23 cellular contexts compared by ENCODE assay signal in the genomic region with DNA sequence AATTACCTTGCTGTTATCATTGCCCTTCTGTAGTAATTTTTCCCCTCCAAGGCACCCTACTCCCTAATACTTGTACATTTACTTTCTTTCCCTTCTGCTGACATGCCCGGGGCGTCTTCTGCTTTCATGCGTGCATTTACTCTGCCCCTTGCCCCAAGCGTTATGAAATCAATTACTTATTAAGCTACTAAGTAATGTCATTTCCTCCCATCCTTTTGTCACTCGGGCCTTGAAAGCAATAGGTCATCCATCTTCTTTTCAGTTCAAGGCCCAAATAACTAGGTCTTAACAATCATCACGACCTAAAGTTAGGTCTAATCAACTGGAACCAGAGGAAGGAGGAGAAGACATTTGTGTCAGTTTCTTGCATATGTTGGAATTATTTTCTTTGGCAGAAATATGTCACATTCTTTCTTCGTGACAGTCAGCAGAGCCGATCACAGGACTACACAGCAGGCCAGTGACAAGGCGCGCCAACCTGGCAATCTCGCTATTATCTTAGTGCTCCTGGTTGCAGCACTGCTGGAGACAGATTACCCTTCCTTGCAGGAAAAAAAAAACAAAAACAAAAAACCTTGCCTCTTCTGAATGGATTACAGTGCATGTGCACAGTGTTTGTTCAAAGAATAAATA.
DNase-seq lines count a peak whose midpoint lies in the region; ATAC-seq and TF ChIP-seq lines count a peak whose summit lies in the region.
"Had no signal": no experiment of that assay in that cellular context is flagged by ENCODE, and none has a peak within 500 bp of the region (broad histone marks: within the 10 kb centered on the region; RNA-seq: fewer than 3 reads in every experiment).

No MANE protein-coding gene starts in this region.

- H4K8ac ChIP-seq in IMR-90 (ENCODE audit: low read depth in 2 of 2, low read length in 2 of 2) = peak overlapping the region in 1 of 2 experiments; percentile 37; a peak in 1 of 4 replicates
- H4K8ac ChIP-seq in mesendoderm (ENCODE audit: low read depth, low read length) = no peak overlapping the region

- intact Hi-C loops in IMR-90 (cut with micrococcal nuclease) (no loop called here), uterus (cut with DNase I; ENCODE audit: low total_unique reads) (no loop called here)

- no peak overlapping the region for H2AK5ac ChIP-seq in IMR-90 (ENCODE audit: low read depth, low read length)
- no peak overlapping the region for H2AK5ac ChIP-seq in mesendoderm (ENCODE audit: low read length)

- ATAC-seq in IMR-90 (ENCODE audit: low read depth) = no peak
- ATAC-seq: heart right ventricle; mucosa of descending colon; stimulated activated naive B cell treated with anti-CD40 and anti-IgM and Interleukin-4, amounts not matched to agents 10 μg/mL and 1 μg/mL and 100 μg/mL, for 72 hours had no signal

- peak overlapping the region; percentile 39; the same call in 1 of the 2 replicates for H3K56ac ChIP-seq in IMR-90 (ENCODE audit: extremely low read depth, insufficient read depth, low read length)
- H3K56ac ChIP-seq in mesendoderm (ENCODE audit: low read length) = no peak overlapping the region

- H3K4me2 ChIP-seq in IMR-90 (ENCODE audit: low read depth, low read length) (peak overlapping the region; percentile 22; the same call in 1 of the 2 replicates), mesendoderm (ENCODE audit: low read length) (no peak overlapping the region)

- H3K4ac ChIP-seq in IMR-90 (ENCODE audit: low read depth, low read length) = no peak overlapping the region
- no peak overlapping the region for H3K4ac ChIP-seq in mesendoderm (ENCODE audit: low read depth, low read length)

- no peak overlapping the region for H3K27ac ChIP-seq in IMR-90 (ENCODE audit: insufficient read depth, low read length)
- no peak overlapping the region for H3K27ac ChIP-seq in mesendoderm (ENCODE audit: low read depth, low read length)
- H3K27ac ChIP-seq in uterus = no peak overlapping the region
- H3K27ac ChIP-seq: heart right ventricle, right atrium auricular region, tibial artery had no signal

- H3K9me1 ChIP-seq in IMR-90 (ENCODE audit: insufficient read depth, low read length) = peaks cover 3% of the 10 kb centered on the region; the same call in 1 of the 2 replicates

- H3K27me3 ChIP-seq in IMR-90 (ENCODE audit: control insufficient read depth, insufficient read depth, low read length) (no peaks in the 10 kb centered on the region), mesendoderm (ENCODE audit: insufficient read depth, low read length, poor library complexity) (no peaks in the 10 kb centered on the region), uterus (no peaks in the 10 kb centered on the region)
- H3K27me3 ChIP-seq: heart right ventricle, right atrium auricular region, tibial artery had no signal

- no peak overlapping the region for H2AK9ac ChIP-seq in IMR-90 (replicated peaks; ENCODE audit: low read depth, low read length, poor library complexity)

- H3K36me3 ChIP-seq in IMR-90 (ENCODE audit: control insufficient read depth, insufficient read depth, low read length) = no peaks in the 10 kb centered on the region
- no peaks in the 10 kb centered on the region for H3K36me3 ChIP-seq in mesendoderm (ENCODE audit: control insufficient read depth, insufficient read depth, low read length)
- no peaks in the 10 kb centered on the region for H3K36me3 ChIP-seq in uterus
- H3K36me3 ChIP-seq: heart right ventricle, right atrium auricular region, tibial artery had no signal

- TF ChIP-seq CTCF in IMR-90 (conservative IDR thresholded peaks at IDR 0.05; ENCODE audit: low read depth, low read length) (no peak), uterus (IDR thresholded peaks at IDR 0.05) (no peak)

- peak; percentile 99 for DNase-seq in Caki2 (ENCODE audit: low read depth)
- DNase-seq in IMR-90 = no peak
- DNase-seq in cerebellum (ENCODE audit: low spot score) = peak; percentile 26
- DNase-seq in mesendoderm = no peak
- no peak for DNase-seq in COLO668 (lab: John Stamatoyannopoulos, UW; ENCODE audit: unreplicated experiment)
- no peak for DNase-seq in activated T-cell treated with anti-CD3 and anti-CD28 coated beads, Interleukin-2, amount 50 U/mL, for 48 hours
- no peak for DNase-seq in NCI-H1105 (lab: John Stamatoyannopoulos, UW)
- no peak for DNase-seq in uterus
- DNase-seq: activated CD4-positive, alpha-beta T cell treated with anti-CD3 and anti-CD28 coated beads, Interleukin-2, amount 50 U/mL, for 4 hours; activated naive CD4-positive, alpha-beta T cell treated with anti-CD3 and anti-CD28 coated beads for 36 hours; aorta; CD4-positive, CD25-positive, alpha-beta regulatory T cell; cerebellar nuclear complex; DMS79 treated with DMSO at 0.1 percent for 48 hours; heart right ventricle; HFFc6; mucosa of descending colon; NCI-H1694; NCI-H446; occipital lobe; stimulated activated naive B cell treated with anti-CD40 and anti-IgM and Interleukin-4, amounts not matched to agents 10 μg/mL and 1 μg/mL and 100 μg/mL, for 72 hours; tibial artery had no signal

- no peak overlapping the region for H3K18ac ChIP-seq in IMR-90 (ENCODE audit: low read depth, low read length)
- peak overlapping the region; percentile 23 for H3K18ac ChIP-seq in mesendoderm (ENCODE audit: low read length)

- H3K9ac ChIP-seq in IMR-90 (ENCODE audit: low read depth, low read length) = no peak overlapping the region
- no peak overlapping the region for H3K9ac ChIP-seq in mesendoderm (ENCODE audit: low read length)

- POLR2A ChIA-PET in IMR-90 (lab: Charles Lee; ENCODE audit: unreplicated experiment) = no interaction called here

- dilution Hi-C loops in IMR-90 (cut with HindIII; ENCODE audit: low sequenced_read_pairs, unreplicated experiment) = no loop called here

- H3K79me2 ChIP-seq in mesendoderm (ENCODE audit: control insufficient read depth, insufficient read depth, low read length) = no peaks in the 10 kb centered on the region

- TF ChIP-seq POLR2A in IMR-90 (IDR thresholded peaks at IDR 0.05; ENCODE audit: low read depth, low read length) (no peak), uterus (IDR thresholded peaks at IDR 0.05) (no peak)

- CTCF ChIA-PET in IMR-90 (lab: Yijun Ruan, JAX) = no interaction called here

- H2BK15ac ChIP-seq in IMR-90 (ENCODE audit: low read depth, low read length) = no peak overlapping the region
- H2BK15ac ChIP-seq in mesendoderm (replicated peaks; ENCODE audit: low read depth) = no peak overlapping the region

- H3K79me1 ChIP-seq in IMR-90 (ENCODE audit: low read depth in 1 of 2, low read length in 2 of 2) (no peaks in the 10 kb centered on the region), mesendoderm (ENCODE audit: low read length) (no peaks in the 10 kb centered on the region)

- TF ChIP-seq RAD21 in IMR-90 (IDR thresholded peaks at IDR 0.05; ENCODE audit: low read length) = no peak

- H4K20me1 ChIP-seq in IMR-90 (ENCODE audit: insufficient read depth, low read length) = no peaks in the 10 kb centered on the region

- 0 out of 2 replicates have a peak overlapping the region, but pooled peaks have one; percentile 25 for H3K14ac ChIP-seq in IMR-90 (replicated peaks; ENCODE audit: low read depth, low read length)

- H4K91ac ChIP-seq in IMR-90 (ENCODE audit: insufficient read depth, low read depth, low read length) = no peak overlapping the region

- H2BK120ac ChIP-seq in IMR-90 (ENCODE audit: low read depth, low read length) = no peak overlapping the region
- H2BK120ac ChIP-seq in mesendoderm (ENCODE audit: low read depth, low read length) = no peak overlapping the region

- BruUV-seq in IMR-90 (replicated peaks; lab: Mats Ljungman, UMichigan) = no TSS peak

- H3K4me1 ChIP-seq in IMR-90 (ENCODE audit: control insufficient read depth, insufficient read depth, low read length) = peaks cover 2% of the 10 kb centered on the region; the same call in 1 of the 2 replicates
- no peaks in the 10 kb centered on the region for H3K4me1 ChIP-seq in mesendoderm (ENCODE audit: control insufficient read depth, low read depth, low read length)
- H3K4me1 ChIP-seq in uterus = no peaks in the 10 kb centered on the region
- H3K4me1 ChIP-seq: heart right ventricle, right atrium auricular region, tibial artery had no signal

- no peaks in the 10 kb centered on the region for H3K9me3 ChIP-seq in IMR-90 (ENCODE audit: control insufficient read depth, insufficient read depth, low read length)
- H3K9me3 ChIP-seq in uterus = no peaks in the 10 kb centered on the region
- H3K9me3 ChIP-seq: mucosa of descending colon, right atrium auricular region, tibial artery had no signal

- H2AFZ ChIP-seq in IMR-90 (replicated peaks; ENCODE audit: low read length, poor library complexity) = peak overlapping the region; percentile 26

- H3K4me3 ChIP-seq in IMR-90 (ENCODE audit: insufficient read depth, low read depth, low read length) = no peak overlapping the region
- no peak overlapping the region for H3K4me3 ChIP-seq in mesendoderm (ENCODE audit: low read length)
- no peak overlapping the region for H3K4me3 ChIP-seq in uterus
- H3K4me3 ChIP-seq: heart right ventricle, mucosa of descending colon, right atrium auricular region, tibial artery had no signal

- 39% methylated on average over 4 of the region's 11 CpGs; no CpG with 5 or more reads in 1 of the 2 experiments for WGBS in IMR-90 (ENCODE audit: extremely low coverage in 2 of 2, insufficient read length in 1 of 2), 2 experiments
- no CpG with 5 or more reads among the region's 11 CpGs for WGBS in mesendoderm (ENCODE audit: extremely low coverage, insufficient coverage, low lambda C conversion rate)

- in situ Hi-C loops in Caki2 (cut with HindIII; ENCODE audit: low pct_unique_long_range_greater_than_20kb, low sequenced_read_pairs) = no loop called here
- in situ Hi-C loops in IMR-90 (cut with MboI; ENCODE audit: low sequenced_read_pairs) = no loop called here

- H2BK5ac ChIP-seq in IMR-90 (ENCODE audit: low read depth, low read length, poor library complexity, severe bottlenecking) = no peak overlapping the region
- H2BK5ac ChIP-seq in mesendoderm (ENCODE audit: low read length) = no peak overlapping the region

- H4K5ac ChIP-seq in IMR-90 (ENCODE audit: low read depth, low read length) (no peak overlapping the region), mesendoderm (ENCODE audit: low read length) (no peak overlapping the region)

- no peak overlapping the region for H3K23ac ChIP-seq in IMR-90 (ENCODE audit: low read depth, low read length)
- H3K23ac ChIP-seq in mesendoderm (ENCODE audit: low read length) = no peak overlapping the region

- H2BK20ac ChIP-seq in IMR-90 (ENCODE audit: low read depth, low read length) = no peak overlapping the region

TF ChIP-seq in IMR-90, 13 proteins besides CTCF, POLR2A, EP300 and RAD21:
- TF ChIP-seq RFX5 (IDR thresholded peaks at IDR 0.05; ENCODE audit: low read depth, low read length) (no peak), CEBPB (IDR thresholded peaks at IDR 0.05; ENCODE audit: low read depth, low read length) (no peak)
TF ChIP-seq in IMR-90: peak in this region for 0.

Comparison
In these comparisons a context has a peak if more than half of its experiments do, and no peak if none do; other contexts are left out.
1. DNase-seq: peak in Caki2 (single experiment) and cerebellum (single experiment); none in IMR-90 (single experiment), mesendoderm (single experiment), COLO668 (single experiment), activated T-cell treated with anti-CD3 and anti-CD28 coated beads, Interleukin-2, amount 50 U/mL, for 48 hours (0 of 2), NCI-H1105 (single experiment) and uterus (0 of 2).